In genomic region chr7:79412915-79413314, GRCh38 we compare ENCODE assay signal across 24 cellular contexts.
DNase-seq lines count a peak whose midpoint lies in the region; ATAC-seq lines count a peak whose summit lies in the region.
"Had no signal": no experiment of that assay in that cellular context is flagged by ENCODE, and none has a peak within 500 bp of the region (broad histone marks: within the 10 kb centered on the region; RNA-seq: fewer than 3 reads in every experiment).

No MANE protein-coding gene starts in this region.

- no peak for ATAC-seq in HG02884 (IDR thresholded peaks at IDR 0.05; ENCODE audit: unreplicated experiment)
- ATAC-seq: A549, GM12878, GM23338, HCT116 had no signal

- no peak for DNase-seq in caudate nucleus (lab: John Stamatoyannopoulos, UW)
- DNase-seq in globus pallidus (ENCODE audit: low spot score): peak; percentile 74
- DNase-seq in midbrain (lab: John Stamatoyannopoulos, UW): peak; percentile 41
- peak; percentile 78 for DNase-seq in superior temporal gyrus (ENCODE audit: extremely low spot score)
- DNase-seq in activated T-cell treated with anti-CD3 and anti-CD28 coated beads, Interleukin-2, amount 50 U/mL, for 48 hours: no peak
- no peak for DNase-seq in cerebellar cortex (ENCODE audit: low spot score)
- no peak for DNase-seq in NCI-H2029 treated with DMSO at 0.1 percent for 48 hours (lab: John Stamatoyannopoulos, UW)
- DNase-seq: 8988T; ACHN; AML-193; BE2C; Calu3; CD4-positive, alpha-beta T cell; CD8-positive, alpha-beta memory T cell; COR-L47; DMS153; DND-41; H9 had no signal

- H3K27ac ChIP-seq in caudate nucleus (ENCODE audit: low read depth, low read length): peak overlapping the region; percentile 60
- H3K27ac ChIP-seq: A549; BLaER1 treated with 17β-estradiol and CSF1 and Interleukin-3, amounts not matched to agents 10 nM and 100 nM had no signal

Comparison
In these comparisons a context has a peak if more than half of its experiments do, and no peak if none do; other contexts are left out.
1. DNase-seq: peak in globus pallidus (single experiment), midbrain (single experiment) and superior temporal gyrus (single experiment); none in caudate nucleus (0 of 61), activated T-cell treated with anti-CD3 and anti-CD28 coated beads, Interleukin-2, amount 50 U/mL, for 48 hours (0 of 2), cerebellar cortex (single experiment) and NCI-H2029 treated with DMSO at 0.1 percent for 48 hours (single experiment).